Comparison of ENCODE assay signal across 34 cellular contexts in genomic region chr1:175612286-175612685, GRCh38.
"Had no signal": no experiment of that assay in that cellular context is flagged by ENCODE, and none has a peak within 500 bp of the region (broad histone marks: within the 10 kb centered on the region; RNA-seq: fewer than 3 reads in every experiment).

No MANE protein-coding gene starts in this region.

- H3K27me3 Mint-ChIP-seq: activated CD4-positive, alpha-beta memory T cell treated with anti-CD3 and anti-CD28 coated beads, Interleukin-2, amount 10 ng/mL, durations not matched to agents 7 days and 5 days; activated naive CD4-positive, alpha-beta T cell treated with anti-CD3 and anti-CD28 coated beads, Interleukin-2, amount 50 U/mL, for 24 hours; activated naive CD8-positive, alpha-beta T cell treated with anti-CD3 and anti-CD28 coated beads, Interleukin-2, amount 50 U/mL, for 24 hours had no signal

- DNase-seq: activated B cell treated with CpG ODN at 0.5 μM for 24 hours; activated CD4-positive, alpha-beta memory T cell treated with anti-CD3 and anti-CD28 coated beads, Interleukin-2, amount 10 ng/mL, durations not matched to agents 7 days and 5 days; activated CD4-positive, alpha-beta T cell treated with anti-CD3 and anti-CD28 coated beads for 1 hour; activated CD4-positive, alpha-beta T cell treated with anti-CD3 and anti-CD28 coated beads for 36 hours; activated CD4-positive, alpha-beta T cell treated with anti-CD3 and anti-CD28 coated beads for 48 hours; activated CD4-positive, alpha-beta T cell treated with anti-CD3 and anti-CD28 coated beads, Interleukin-2, amount 10 ng/mL, durations not matched to agents 7 days and 5 days; activated CD4-positive, alpha-beta T cell treated with anti-CD3 and anti-CD28 coated beads, Interleukin-2, amount 50 U/mL, for 48 hours; activated CD8-positive, alpha-beta memory T cell treated with anti-CD3 and anti-CD28 coated beads for 24 hours; activated CD8-positive, alpha-beta memory T cell treated with anti-CD3 and anti-CD28 coated beads, Interleukin-2, amount 10 ng/mL, durations not matched to agents 7 days and 5 days; activated CD8-positive, alpha-beta memory T cell treated with anti-CD3 and anti-CD28 coated beads, Interleukin-2, amount 50 U/mL, for 48 hours; activated CD8-positive, alpha-beta T cell treated with anti-CD3 and anti-CD28 coated beads, Interleukin-2, amount 10 ng/mL, durations not matched to agents 7 days and 5 days; activated effector memory CD4-positive, alpha-beta T cell treated with Interleukin-2 at 50 U/mL for 16 hours; activated gamma-delta T cell; activated naive CD4-positive, alpha-beta T cell treated with anti-CD3 and anti-CD28 coated beads, Interleukin-2, amount 10 ng/mL, durations not matched to agents 7 days and 5 days; activated naive CD4-positive, alpha-beta T cell treated with Interleukin-2 at 50 U/mL for 16 hours; activated naive CD8-positive, alpha-beta T cell treated with anti-CD3 and anti-CD28 coated beads, Interleukin-2, amount 10 ng/mL, durations not matched to agents 7 days and 5 days; activated naive CD8-positive, alpha-beta T cell treated with anti-CD3 and anti-CD28 coated beads, Interleukin-2, amount 50 U/mL, for 24 hours; activated T-cell treated with anti-CD3 and anti-CD28 coated beads, Interleukin-2, amount 50 U/mL, for 24 hours; activated T-cell treated with anti-CD3 and anti-CD28 coated beads, Interleukin-2, amount 50 U/mL, for 48 hours; amniotic stem cell; aorta; body of pancreas; brain microvascular endothelial cell; central memory CD4-positive, alpha-beta T cell; T-helper 1 cell; T-helper 2 cell; T-helper 9 cell had no signal

- H3K9me3 ChIP-seq: body of pancreas, breast epithelium had no signal

- ATAC-seq: activated CD4-positive, alpha-beta T cell treated with anti-CD3 and anti-CD28 coated beads for 36 hours; activated CD8-positive, alpha-beta memory T cell treated with anti-CD3 and anti-CD28 coated beads, Interleukin-2, amount 10 ng/mL, durations not matched to agents 7 days and 5 days; activated CD8-positive, alpha-beta T cell treated with anti-CD3 and anti-CD28 coated beads, Interleukin-2, amount 10 ng/mL, durations not matched to agents 7 days and 5 days; activated naive CD8-positive, alpha-beta T cell treated with anti-CD3 and anti-CD28 coated beads, Interleukin-2, amount 50 U/mL, for 24 hours; body of pancreas had no signal

- H3K4me3 ChIP-seq: body of pancreas, breast epithelium had no signal

- H3K4me3 Mint-ChIP-seq: activated B cell treated with CpG ODN at 0.5 μM for 24 hours; activated CD4-positive, alpha-beta memory T cell treated with anti-CD3 and anti-CD28 coated beads, Interleukin-2, amount 10 ng/mL, durations not matched to agents 7 days and 5 days; activated CD4-positive, alpha-beta T cell treated with anti-CD3 and anti-CD28 coated beads for 36 hours; activated CD4-positive, alpha-beta T cell treated with anti-CD3 and anti-CD28 coated beads, Interleukin-2, amount 10 ng/mL, durations not matched to agents 7 days and 5 days; activated CD8-positive, alpha-beta memory T cell treated with anti-CD3 and anti-CD28 coated beads, Interleukin-2, amount 10 ng/mL, durations not matched to agents 7 days and 5 days; activated CD8-positive, alpha-beta T cell treated with anti-CD3 and anti-CD28 coated beads, Interleukin-2, amount 10 ng/mL, durations not matched to agents 7 days and 5 days; activated naive CD4-positive, alpha-beta T cell treated with anti-CD3 and anti-CD28 coated beads, Interleukin-2, amount 10 ng/mL, durations not matched to agents 7 days and 5 days; activated naive CD4-positive, alpha-beta T cell treated with anti-CD3 and anti-CD28 coated beads, Interleukin-2, amount 50 U/mL, for 24 hours; activated naive CD8-positive, alpha-beta T cell; activated naive CD8-positive, alpha-beta T cell treated with anti-CD3 and anti-CD28 coated beads, Interleukin-2, amount 10 ng/mL, durations not matched to agents 7 days and 5 days; activated naive CD8-positive, alpha-beta T cell treated with anti-CD3 and anti-CD28 coated beads, Interleukin-2, amount 50 U/mL, for 24 hours; activated T-cell treated with anti-CD3 and anti-CD28 coated beads, Interleukin-2, amount 50 U/mL, for 24 hours; T-helper 1 cell treated with Interleukin-12 subunit alpha and Interleukin-12 subunit beta and Interleukin-4 antibody, amounts not matched to agents 30 μg/mL and 1 μg/mL, for 36 hours; T-helper 2 cell treated with Interferon-gamma antibody and Interleukin-4, amounts not matched to agents 5 μg/mL and 100 μg/mL, for 36 hours had no signal

- H3K27me3 ChIP-seq: body of pancreas, brain microvascular endothelial cell, breast epithelium had no signal

- H3K36me3 ChIP-seq: brain microvascular endothelial cell, breast epithelium had no signal

- H3K4me1 ChIP-seq: body of pancreas, breast epithelium had no signal

- H3K9me3 Mint-ChIP-seq: activated B cell treated with CpG ODN at 0.5 μM for 24 hours; activated CD4-positive, alpha-beta memory T cell treated with anti-CD3 and anti-CD28 coated beads, Interleukin-2, amount 10 ng/mL, durations not matched to agents 7 days and 5 days; activated CD4-positive, alpha-beta T cell treated with anti-CD3 and anti-CD28 coated beads, Interleukin-2, amount 10 ng/mL, durations not matched to agents 7 days and 5 days; activated naive CD4-positive, alpha-beta T cell treated with anti-CD3 and anti-CD28 coated beads, Interleukin-2, amount 10 ng/mL, durations not matched to agents 7 days and 5 days; activated naive CD4-positive, alpha-beta T cell treated with anti-CD3 and anti-CD28 coated beads, Interleukin-2, amount 50 U/mL, for 24 hours; activated naive CD8-positive, alpha-beta T cell treated with anti-CD3 and anti-CD28 coated beads, Interleukin-2, amount 10 ng/mL, durations not matched to agents 7 days and 5 days; activated naive CD8-positive, alpha-beta T cell treated with anti-CD3 and anti-CD28 coated beads, Interleukin-2, amount 50 U/mL, for 24 hours; activated T-cell treated with anti-CD3 and anti-CD28 coated beads, Interleukin-2, amount 50 U/mL, for 24 hours; activated T-helper 2 cell treated with anti-CD3 and anti-CD28 coated beads, Interferon-gamma antibody, Interleukin-2, Interleukin-4, amounts not matched to agents 10 μg/mL and 5 μg/mL and 100 μg/mL, durations not matched to agents 14 hours and 24 hours and 36 hours; T-helper 1 cell treated with Interleukin-12 subunit alpha and Interleukin-12 subunit beta and Interleukin-4 antibody, amounts not matched to agents 30 μg/mL and 1 μg/mL, for 36 hours; T-helper 2 cell treated with Interferon-gamma antibody and Interleukin-4, amounts not matched to agents 5 μg/mL and 100 μg/mL, for 36 hours had no signal

- H3K36me3 Mint-ChIP-seq: activated CD8-positive, alpha-beta memory T cell treated with anti-CD3 and anti-CD28 coated beads, Interleukin-2, amount 10 ng/mL, durations not matched to agents 7 days and 5 days; activated naive CD4-positive, alpha-beta T cell treated with anti-CD3 and anti-CD28 coated beads, Interleukin-2, amount 10 ng/mL, durations not matched to agents 7 days and 5 days; activated naive CD4-positive, alpha-beta T cell treated with anti-CD3 and anti-CD28 coated beads, Interleukin-2, amount 50 U/mL, for 24 hours; activated naive CD8-positive, alpha-beta T cell; activated naive CD8-positive, alpha-beta T cell treated with anti-CD3 and anti-CD28 coated beads, Interleukin-2, amount 10 ng/mL, durations not matched to agents 7 days and 5 days had no signal

- H3K4me1 Mint-ChIP-seq: activated B cell treated with CpG ODN at 0.5 μM for 24 hours; activated CD4-positive, alpha-beta memory T cell treated with anti-CD3 and anti-CD28 coated beads, Interleukin-2, amount 10 ng/mL, durations not matched to agents 7 days and 5 days; activated CD4-positive, alpha-beta T cell treated with anti-CD3 and anti-CD28 coated beads for 36 hours; activated CD4-positive, alpha-beta T cell treated with anti-CD3 and anti-CD28 coated beads, Interleukin-2, amount 10 ng/mL, durations not matched to agents 7 days and 5 days; activated CD8-positive, alpha-beta memory T cell treated with anti-CD3 and anti-CD28 coated beads, Interleukin-2, amount 10 ng/mL, durations not matched to agents 7 days and 5 days; activated naive CD4-positive, alpha-beta T cell treated with anti-CD3 and anti-CD28 coated beads, Interleukin-2, amount 10 ng/mL, durations not matched to agents 7 days and 5 days; activated naive CD4-positive, alpha-beta T cell treated with anti-CD3 and anti-CD28 coated beads, Interleukin-2, amount 50 U/mL, for 24 hours; activated naive CD8-positive, alpha-beta T cell treated with anti-CD3 and anti-CD28 coated beads, Interleukin-2, amount 10 ng/mL, durations not matched to agents 7 days and 5 days; activated naive CD8-positive, alpha-beta T cell treated with anti-CD3 and anti-CD28 coated beads, Interleukin-2, amount 50 U/mL, for 24 hours had no signal

- H3K27ac ChIP-seq: body of pancreas, brain microvascular endothelial cell, breast epithelium, VCaP had no signal

- H3K27ac Mint-ChIP-seq: activated B cell treated with CpG ODN at 0.5 μM for 24 hours; activated CD4-positive, alpha-beta memory T cell treated with anti-CD3 and anti-CD28 coated beads, Interleukin-2, amount 10 ng/mL, durations not matched to agents 7 days and 5 days; activated CD4-positive, alpha-beta T cell treated with anti-CD3 and anti-CD28 coated beads for 36 hours; activated CD4-positive, alpha-beta T cell treated with anti-CD3 and anti-CD28 coated beads, Interleukin-2, amount 10 ng/mL, durations not matched to agents 7 days and 5 days; activated CD8-positive, alpha-beta memory T cell treated with anti-CD3 and anti-CD28 coated beads, Interleukin-2, amount 10 ng/mL, durations not matched to agents 7 days and 5 days; activated CD8-positive, alpha-beta T cell treated with anti-CD3 and anti-CD28 coated beads, Interleukin-2, amount 10 ng/mL, durations not matched to agents 7 days and 5 days; activated naive CD4-positive, alpha-beta T cell treated with anti-CD3 and anti-CD28 coated beads, Interleukin-2, amount 10 ng/mL, durations not matched to agents 7 days and 5 days; activated naive CD4-positive, alpha-beta T cell treated with anti-CD3 and anti-CD28 coated beads, Interleukin-2, amount 50 U/mL, for 24 hours; activated naive CD8-positive, alpha-beta T cell; activated naive CD8-positive, alpha-beta T cell treated with anti-CD3 and anti-CD28 coated beads, Interleukin-2, amount 10 ng/mL, durations not matched to agents 7 days and 5 days; activated naive CD8-positive, alpha-beta T cell treated with anti-CD3 and anti-CD28 coated beads, Interleukin-2, amount 50 U/mL, for 24 hours; activated T-cell treated with anti-CD3 and anti-CD28 coated beads, Interleukin-2, amount 50 U/mL, for 24 hours; activated T-helper 2 cell treated with anti-CD3 and anti-CD28 coated beads, Interferon-gamma antibody, Interleukin-2, Interleukin-4, amounts not matched to agents 10 μg/mL and 5 μg/mL and 100 μg/mL, durations not matched to agents 14 hours and 24 hours and 36 hours; T-helper 1 cell treated with Interleukin-12 subunit alpha and Interleukin-12 subunit beta and Interleukin-4 antibody, amounts not matched to agents 30 μg/mL and 1 μg/mL, for 36 hours; T-helper 2 cell treated with Interferon-gamma antibody and Interleukin-4, amounts not matched to agents 5 μg/mL and 100 μg/mL, for 36 hours had no signal
